In the genomic region with DNA sequence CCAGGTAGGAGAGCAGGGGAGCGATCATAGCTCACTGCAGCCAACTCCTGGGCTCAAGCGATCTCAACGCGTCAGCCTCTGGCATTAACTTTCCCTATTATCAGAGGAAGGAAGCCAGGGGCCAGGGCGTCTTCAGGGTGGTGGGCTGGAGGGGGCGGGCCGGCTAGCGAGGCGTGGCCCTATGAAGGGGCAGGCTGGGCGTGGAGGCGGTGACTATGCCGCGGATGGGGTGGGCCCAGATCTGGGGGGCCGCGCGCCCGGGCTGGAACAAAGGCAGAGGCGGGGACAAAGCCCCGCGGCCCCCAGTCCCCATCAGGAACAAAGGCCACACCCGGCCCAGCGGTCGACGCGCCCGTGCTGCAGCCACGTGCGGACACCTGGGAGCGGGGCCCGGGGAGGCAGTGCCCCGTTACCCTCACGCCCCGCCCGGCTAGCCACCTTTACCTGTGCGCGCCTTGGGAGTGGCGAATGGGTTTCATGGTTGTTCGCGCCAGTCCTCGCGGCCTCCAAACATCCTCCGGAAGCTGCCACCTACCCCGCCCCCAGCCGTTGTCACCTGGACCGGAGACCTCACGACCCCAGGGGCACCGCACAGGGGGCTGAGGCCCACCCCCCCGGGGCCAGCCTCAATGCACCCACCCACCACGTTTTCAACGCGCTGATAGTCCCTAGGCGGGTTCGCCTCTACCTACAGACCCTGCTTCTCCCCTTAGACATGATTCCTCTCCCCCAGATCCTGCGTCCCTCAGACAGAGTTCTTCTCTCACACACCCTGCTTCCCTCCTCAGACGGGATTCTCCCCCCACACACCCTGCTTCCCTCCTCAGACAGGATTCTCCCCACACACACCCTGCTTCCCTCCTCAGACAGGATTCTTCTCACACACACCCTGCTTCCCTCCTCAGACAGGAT, we compare ENCODE assay signal across 8 cellular contexts. TPM values are rescaled to one million over a fixed set of nuclear protein-coding genes. Genes with fewer than 3 reads are reported as not detected.
DNase-seq lines count a peak whose midpoint lies in the region; ATAC-seq and TF ChIP-seq lines count a peak whose summit lies in the region.

No MANE protein-coding gene starts in this region.

- H3K4me3 ChIP-seq in heart left ventricle (peak overlapping the region in 11 of 12 donors; percentile 13 to 54 (median 35)), retinal pigment epithelial cell (ENCODE audit: low read length) (peak overlapping the region; percentile 28)

- ATAC-seq in heart left ventricle, result peak in 3 of 4 donors; percentile 71 to 97 (median 88)
- no peak for ATAC-seq in HG02981 (IDR thresholded peaks at IDR 0.05; ENCODE audit: unreplicated experiment)

- WGBS in heart left ventricle, 4 donors, result 2 to 8% (median 3%) methylated on average over 24 to 55 of the region's 55 CpGs

- TF ChIP-seq CTCF in heart left ventricle (IDR thresholded peaks at IDR 0.05), result no peak
- TF ChIP-seq CTCF in retinal pigment epithelial cell (conservative IDR thresholded peaks at IDR 0.05; ENCODE audit: low read depth, low read length), result no peak

- no peaks in the 10 kb centered on the region for H3K36me3 Mint-ChIP-seq in activated CD4-positive, alpha-beta T cell treated with anti-CD3 and anti-CD28 coated beads, Interleukin-2, amount 10 ng/mL, durations not matched to agents 7 days and 5 days (ENCODE audit: low read depth)
- no peaks in the 10 kb centered on the region for H3K36me3 Mint-ChIP-seq in activated CD4-positive, alpha-beta memory T cell treated with anti-CD3 and anti-CD28 coated beads for 36 hours

- H3K4me3 Mint-ChIP-seq in activated CD4-positive, alpha-beta T cell treated with anti-CD3 and anti-CD28 coated beads, Interleukin-2, amount 10 ng/mL, durations not matched to agents 7 days and 5 days, result peak overlapping the region; percentile 65
- H3K4me3 Mint-ChIP-seq in activated CD4-positive, alpha-beta memory T cell treated with anti-CD3 and anti-CD28 coated beads for 36 hours, result peak overlapping the region; percentile 62

- no peaks in the 10 kb centered on the region for H3K9me3 Mint-ChIP-seq in activated CD4-positive, alpha-beta T cell treated with anti-CD3 and anti-CD28 coated beads, Interleukin-2, amount 10 ng/mL, durations not matched to agents 7 days and 5 days
- H3K9me3 Mint-ChIP-seq in activated CD4-positive, alpha-beta memory T cell treated with anti-CD3 and anti-CD28 coated beads for 36 hours, result no peaks in the 10 kb centered on the region

- H3K27ac Mint-ChIP-seq in activated CD4-positive, alpha-beta T cell treated with anti-CD3 and anti-CD28 coated beads, Interleukin-2, amount 10 ng/mL, durations not matched to agents 7 days and 5 days, result peak overlapping the region; percentile 82
- H3K27ac Mint-ChIP-seq in activated CD4-positive, alpha-beta memory T cell treated with anti-CD3 and anti-CD28 coated beads for 36 hours, result no peak overlapping the region

- peaks cover 0 to 17% (median 11%) of the 10 kb centered on the region in 9 donors for H3K27me3 ChIP-seq in heart left ventricle

- H3K4me1 Mint-ChIP-seq in activated CD4-positive, alpha-beta T cell treated with anti-CD3 and anti-CD28 coated beads, Interleukin-2, amount 10 ng/mL, durations not matched to agents 7 days and 5 days, result peaks cover 26% of the 10 kb centered on the region
- H3K4me1 Mint-ChIP-seq in activated CD4-positive, alpha-beta memory T cell treated with anti-CD3 and anti-CD28 coated beads for 36 hours (ENCODE audit: low read depth), result peaks cover under 1% of the 10 kb centered on the region

- H3K36me3 ChIP-seq in heart left ventricle, result no peaks in the 10 kb centered on the region

- H3K9me3 ChIP-seq in heart left ventricle, result no peaks in the 10 kb centered on the region

- DNase-seq in activated CD4-positive, alpha-beta T cell treated with anti-CD3 and anti-CD28 coated beads, Interleukin-2, amount 10 ng/mL, durations not matched to agents 7 days and 5 days, result peak; percentile 56
- no peak for DNase-seq in activated CD4-positive, alpha-beta T cell treated with anti-CD3 and anti-CD28 coated beads for 1 hour
- peak; percentile 63 for DNase-seq in activated CD4-positive, alpha-beta memory T cell treated with anti-CD3 and anti-CD28 coated beads for 36 hours
- DNase-seq in heart left ventricle (peak in 1 of 5 donors; percentile 63), retinal pigment epithelial cell (ENCODE audit: low read depth) (no peak), NCI-H1092 (lab: John Stamatoyannopoulos, UW) (no peak), amniotic stem cell (lab: John Stamatoyannopoulos, UW) (no peak)

- peak overlapping the region in 7 of 12 donors; percentile 18 to 54 (median 34) for H3K27ac ChIP-seq in heart left ventricle

- no peak for TF ChIP-seq POLR2A in heart left ventricle (IDR thresholded peaks at IDR 0.05)

- peaks cover 8% of the 10 kb centered on the region for H3K27me3 Mint-ChIP-seq in activated CD4-positive, alpha-beta T cell treated with anti-CD3 and anti-CD28 coated beads, Interleukin-2, amount 10 ng/mL, durations not matched to agents 7 days and 5 days
- peaks cover 12% of the 10 kb centered on the region for H3K27me3 Mint-ChIP-seq in activated CD4-positive, alpha-beta memory T cell treated with anti-CD3 and anti-CD28 coated beads for 36 hours

- intact Hi-C loops in activated CD4-positive, alpha-beta memory T cell treated with anti-CD3 and anti-CD28 coated beads for 36 hours (cut with micrococcal nuclease), result no loop called here
- intact Hi-C loops in heart left ventricle (cut with DNase I), result loop anchor here in 1 of 10 donors (2.0 kb wide), 1 partner anchor 18 kb away; no protein-coding TSS in a partner anchor

- CTCF ChIA-PET in activated CD4-positive, alpha-beta T cell treated with anti-CD3 and anti-CD28 coated beads, Interleukin-2, amount 10 ng/mL, durations not matched to agents 7 days and 5 days (lab: Charles Lee), result interaction anchor here (1.4 kb wide), 1 partner anchor 18 kb away, joined by 8 read pairs; no protein-coding TSS in a partner anchor
- CTCF ChIA-PET in activated CD4-positive, alpha-beta memory T cell treated with anti-CD3 and anti-CD28 coated beads for 36 hours (lab: Charles Lee), result interaction anchor here (1.5 kb wide), 1 partner anchor 19 kb away, joined by 6 read pairs; the partner anchor contains the start of gene ZBTB45

- H3K4me1 ChIP-seq in heart left ventricle, result peaks cover 0 to 17% (median 11%) of the 10 kb centered on the region in 12 donors

- POLR2A ChIA-PET in activated CD4-positive, alpha-beta T cell treated with anti-CD3 and anti-CD28 coated beads, Interleukin-2, amount 10 ng/mL, durations not matched to agents 7 days and 5 days (lab: Charles Lee), result no interaction called here
- POLR2A ChIA-PET in activated CD4-positive, alpha-beta memory T cell treated with anti-CD3 and anti-CD28 coated beads for 36 hours (lab: Charles Lee), result interaction anchor here (1.1 kb wide), 1 partner anchor 19 kb away, joined by 5 read pairs; the partner anchor contains the start of gene ZBTB45

RNA-seq across cellular contexts. Expression of gene TRIM28, which starts 5.4 kb away (rescaled TPM):
- total RNA-seq in activated CD4-positive, alpha-beta T cell treated with anti-CD3 and anti-CD28 coated beads, Interleukin-2, amount 10 ng/mL, durations not matched to agents 7 days and 5 days, result 100 to 1,000 TPM; 457 to 560 TPM
- 100 to 1,000 TPM; 404 to 408 TPM for total RNA-seq in activated CD4-positive, alpha-beta memory T cell treated with anti-CD3 and anti-CD28 coated beads for 36 hours
- 100 to 1,000 TPM; 122 to 265 (median 163) TPM for total RNA-seq in heart left ventricle
- polyA plus RNA-seq in heart left ventricle, result 100 to 1,000 TPM in 1 of 2 donors, 10 to 100 TPM in 1; 88.0 to 160 TPM

RNA-seq across cellular contexts. Expression of gene CHMP2A, which starts 16.4 kb away (rescaled TPM):
- 100 to 1,000 TPM; 128 to 137 TPM for total RNA-seq in activated CD4-positive, alpha-beta T cell treated with anti-CD3 and anti-CD28 coated beads, Interleukin-2, amount 10 ng/mL, durations not matched to agents 7 days and 5 days
- 100 to 1,000 TPM; 120 to 122 TPM for total RNA-seq in activated CD4-positive, alpha-beta memory T cell treated with anti-CD3 and anti-CD28 coated beads for 36 hours
- 100 to 1,000 TPM; 113 to 155 (median 129) TPM for total RNA-seq in heart left ventricle
- polyA plus RNA-seq in heart left ventricle, result 100 to 1,000 TPM; 192 to 266 TPM

RNA-seq across cellular contexts. Expression of gene ZBTB45, which starts 18.9 kb away (rescaled TPM):
- 10 to 100 TPM; 17.9 to 19.9 TPM for total RNA-seq in activated CD4-positive, alpha-beta T cell treated with anti-CD3 and anti-CD28 coated beads, Interleukin-2, amount 10 ng/mL, durations not matched to agents 7 days and 5 days
- total RNA-seq in activated CD4-positive, alpha-beta memory T cell treated with anti-CD3 and anti-CD28 coated beads for 36 hours, result 1 to 10 TPM; 9.9 to 10.0 TPM
- 10 to 100 TPM in 8 of 9 donors, 1 to 10 TPM in 1; 9.0 to 13.4 (median 10.5) TPM for total RNA-seq in heart left ventricle
- polyA plus RNA-seq in heart left ventricle, result 1 to 10 TPM; 6.9 to 9.2 TPM

RNA-seq across cellular contexts. Expression of gene UBE2M, which starts 19.9 kb away (rescaled TPM):
- 10 to 100 TPM; 82.8 to 96.0 TPM for total RNA-seq in activated CD4-positive, alpha-beta T cell treated with anti-CD3 and anti-CD28 coated beads, Interleukin-2, amount 10 ng/mL, durations not matched to agents 7 days and 5 days
- total RNA-seq in activated CD4-positive, alpha-beta memory T cell treated with anti-CD3 and anti-CD28 coated beads for 36 hours, result 100 to 1,000 TPM; 107 to 111 TPM
- total RNA-seq in heart left ventricle, result 100 to 1,000 TPM in 6 of 9 donors, 10 to 100 TPM in 3; 35.3 to 139 (median 115) TPM
- polyA plus RNA-seq in heart left ventricle, result 100 to 1,000 TPM in 1 of 2 donors, 10 to 100 TPM in 1; 64.7 to 114 TPM

RNA-seq across cellular contexts. Expression of gene SLC27A5, which starts 26.7 kb away (rescaled TPM):
- 10 to 100 TPM in 1 of 2 experiments, 1 to 10 TPM in 1; 9.8 to 10.2 TPM for total RNA-seq in activated CD4-positive, alpha-beta T cell treated with anti-CD3 and anti-CD28 coated beads, Interleukin-2, amount 10 ng/mL, durations not matched to agents 7 days and 5 days
- 10 to 100 TPM; 16.7 to 17.0 TPM for total RNA-seq in activated CD4-positive, alpha-beta memory T cell treated with anti-CD3 and anti-CD28 coated beads for 36 hours
- 1 to 10 TPM; 1.8 to 5.0 (median 3.6) TPM for total RNA-seq in heart left ventricle
- polyA plus RNA-seq in heart left ventricle, result 1 to 10 TPM; 5.9 to 9.1 TPM

Comparison
In these comparisons a context has a peak if more than half of its experiments do, and no peak if none do; other contexts are left out.
1. DNase-seq: peak in activated CD4-positive, alpha-beta T cell treated with anti-CD3 and anti-CD28 coated beads, Interleukin-2, amount 10 ng/mL, durations not matched to agents 7 days and 5 days (single experiment) and activated CD4-positive, alpha-beta memory T cell treated with anti-CD3 and anti-CD28 coated beads for 36 hours (single experiment); none in activated CD4-positive, alpha-beta T cell treated with anti-CD3 and anti-CD28 coated beads for 1 hour (single experiment), retinal pigment epithelial cell (single experiment), NCI-H1092 (single experiment) and amniotic stem cell (single experiment).